In the genomic region with DNA sequence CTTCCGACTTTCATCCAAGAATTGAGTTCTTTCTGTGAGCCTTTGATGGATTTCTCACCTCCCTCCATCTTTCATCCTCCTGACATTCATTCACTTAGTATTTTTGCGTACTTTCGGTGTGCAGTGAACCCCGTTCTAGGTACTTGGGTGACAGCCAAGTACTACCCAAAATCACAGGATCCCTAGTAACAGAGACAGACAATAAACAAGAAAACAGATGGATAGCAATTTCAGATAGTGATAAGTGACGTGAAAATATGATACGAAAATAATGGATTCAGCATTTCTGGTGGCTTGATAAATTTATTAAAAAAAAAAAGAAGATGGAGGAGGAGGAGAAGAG, we compare ENCODE assay signal across 8 cellular contexts. TPM values are rescaled to one million over a fixed set of nuclear protein-coding genes. Genes with fewer than 3 reads are reported as not detected.
A peak's percentile ranks its signal among the peaks of the same experiment; 100 is the strongest.
DNase-seq lines count a peak whose midpoint lies in the region; ATAC-seq, FAIRE-seq and TF ChIP-seq lines count a peak whose summit lies in the region.

No MANE protein-coding gene starts in this region.

- WGBS in heart left ventricle, 4 donors, result 0 to 2% (median 1%) methylated on average over 6 of the region's 6 CpGs
- WGBS in tibial nerve, 2 donors, result 1 to 2% methylated on average over 6 of the region's 6 CpGs

- H3K27ac ChIP-seq in heart left ventricle (peak overlapping the region; percentile 87 to 99 (median 98)), kidney (ENCODE audit: low read depth in 2 of 2, low read length in 2 of 2) (peak overlapping the region; percentile 68 to 90), tibial nerve (peak overlapping the region; percentile 32 to 98 (median 94))

- POLR2A ChIA-PET in activated CD4-positive, alpha-beta memory T cell treated with anti-CD3 and anti-CD28 coated beads for 36 hours (lab: Charles Lee), result interaction anchor here (0.6 to 2.1 kb wide), 4 partner anchors 65 to 112 kb away, joined by 3 to 6 read pairs (median 4); partner anchors contain the start of genes CMTM7 and DYNC1LI1

- no peak for DNase-seq in heart left ventricle
- DNase-seq in Right ventricle myocardium superior, result no peak
- no peak for DNase-seq in activated CD4-positive, alpha-beta memory T cell treated with anti-CD3 and anti-CD28 coated beads for 36 hours
- DNase-seq in kidney, result no peak
- DNase-seq in tibial nerve (ENCODE audit: low spot score in 2 of 2), result no peak
- no peak for DNase-seq in activated gamma-delta T cell treated with Interleukin-2 at 50 U/mL for 16 hours
- DNase-seq in NCI-H82 (lab: John Stamatoyannopoulos, UW), result no peak

- peaks cover 0 to 47% (median 14%) of the 10 kb centered on the region in 12 donors for H3K4me1 ChIP-seq in heart left ventricle
- H3K4me1 ChIP-seq in kidney (ENCODE audit: control insufficient read depth in 1 of 2, insufficient read depth in 1 of 2, low read depth in 1 of 2, low read length in 2 of 2), result peaks cover 0 to 3% of the 10 kb centered on the region in 2 donors
- H3K4me1 ChIP-seq in tibial nerve, result peaks cover 0 to 51% (median 18%) of the 10 kb centered on the region in 4 donors

- peaks cover 6% of the 10 kb centered on the region for H3K36me3 Mint-ChIP-seq in activated CD4-positive, alpha-beta memory T cell treated with anti-CD3 and anti-CD28 coated beads for 36 hours

- peaks cover 0 to 9% (median 0%) of the 10 kb centered on the region in 9 donors for H3K36me3 ChIP-seq in heart left ventricle
- H3K36me3 ChIP-seq in kidney (ENCODE audit: control insufficient read depth in 1 of 2, insufficient read depth in 2 of 2, low read length in 2 of 2), result no peaks in the 10 kb centered on the region
- no peaks in the 10 kb centered on the region for H3K36me3 ChIP-seq in tibial nerve

- no peaks in the 10 kb centered on the region for H3K9me3 ChIP-seq in heart left ventricle
- H3K9me3 ChIP-seq in kidney (ENCODE audit: control insufficient read depth in 1 of 2, low read length in 2 of 2), result no peaks in the 10 kb centered on the region
- H3K9me3 ChIP-seq in tibial nerve, result no peaks in the 10 kb centered on the region

- FAIRE-seq in kidney (lab: Jason Lieb, UNC), result no peak

- H3K9ac ChIP-seq in kidney (ENCODE audit: low read length in 2 of 2), result peak overlapping the region in 1 of 2 donors; percentile 68

- intact Hi-C loops in heart left ventricle (cut with DNase I) (loop anchor here in 4 of 10 donors (10.0 kb wide), 2 partner anchors 72 to 432 kb away; partner anchors contain the start of gene DYNC1LI1 (in 3 of the 4)), Right ventricle myocardium superior (cut with DNase I) (no loop called here), kidney (cut with DNase I) (no loop called here)
- intact Hi-C loops in activated CD4-positive, alpha-beta memory T cell treated with anti-CD3 and anti-CD28 coated beads for 36 hours (cut with micrococcal nuclease), result loop anchor here (1.0 to 5.0 kb wide), 4 partner anchors 36 to 326 kb away; partner anchors contain the start of genes CNOT10 and DYNC1LI1

- TF ChIP-seq POLR2A in heart left ventricle (IDR thresholded peaks at IDR 0.05) (no peak), tibial nerve (IDR thresholded peaks at IDR 0.05) (no peak)

- peak overlapping the region; percentile 43 to 99 (median 91) for H3K4me3 ChIP-seq in heart left ventricle
- H3K4me3 ChIP-seq in kidney (ENCODE audit: low read length in 2 of 2), result peak overlapping the region; percentile 82 to 90
- H3K4me3 ChIP-seq in tibial nerve, result peak overlapping the region; percentile 46 to 96 (median 80)

- no peak for TF ChIP-seq EP300 in tibial nerve (IDR thresholded peaks at IDR 0.05)

- H3K27ac Mint-ChIP-seq in activated CD4-positive, alpha-beta memory T cell treated with anti-CD3 and anti-CD28 coated beads for 36 hours, result peak overlapping the region; percentile 97

- peaks cover 32% of the 10 kb centered on the region for H3K4me1 Mint-ChIP-seq in activated CD4-positive, alpha-beta memory T cell treated with anti-CD3 and anti-CD28 coated beads for 36 hours (ENCODE audit: low read depth)

- H3K27me3 ChIP-seq in heart left ventricle (no peaks in the 10 kb centered on the region), tibial nerve (no peaks in the 10 kb centered on the region)

- no peaks in the 10 kb centered on the region for H3K9me3 Mint-ChIP-seq in activated CD4-positive, alpha-beta memory T cell treated with anti-CD3 and anti-CD28 coated beads for 36 hours

- no peak for ATAC-seq in heart left ventricle
- no peak for ATAC-seq in Right ventricle myocardium superior (ENCODE audit: poor library complexity)
- ATAC-seq in GM21737 (IDR thresholded peaks at IDR 0.05; ENCODE audit: unreplicated experiment), result no peak

- no peak for TF ChIP-seq CTCF in heart left ventricle (IDR thresholded peaks at IDR 0.05)
- no peak for TF ChIP-seq CTCF in kidney (IDR thresholded peaks at IDR 0.05; ENCODE audit: borderline replicate concordance, extremely low read depth, insufficient read depth)
- TF ChIP-seq CTCF in tibial nerve (IDR thresholded peaks at IDR 0.05), result no peak

- CTCF ChIA-PET in activated CD4-positive, alpha-beta memory T cell treated with anti-CD3 and anti-CD28 coated beads for 36 hours (lab: Charles Lee), result interaction anchor here (0.7 to 1.3 kb wide), 2 partner anchors 58 to 67 kb away, joined by 3 to 4 read pairs; no protein-coding TSS in a partner anchor

- no peaks in the 10 kb centered on the region for H3K27me3 Mint-ChIP-seq in activated CD4-positive, alpha-beta memory T cell treated with anti-CD3 and anti-CD28 coated beads for 36 hours

- H3K4me3 Mint-ChIP-seq in activated CD4-positive, alpha-beta memory T cell treated with anti-CD3 and anti-CD28 coated beads for 36 hours, result peak overlapping the region; percentile 100

RNA-seq across cellular contexts. Expression of gene CMTM6, which starts 0.3 kb away (rescaled TPM):
- total RNA-seq in heart left ventricle, result 10 to 100 TPM in 7 of 9 donors, 1 to 10 TPM in 2; 8.9 to 34.8 (median 12.5) TPM
- 10 to 100 TPM in 1 of 2 donors, 1 to 10 TPM in 1; 5.2 to 11.6 TPM for polyA plus RNA-seq in heart left ventricle
- total RNA-seq in Right ventricle myocardium superior, result 8.9 TPM
- total RNA-seq in activated CD4-positive, alpha-beta memory T cell treated with anti-CD3 and anti-CD28 coated beads for 36 hours, result 10 to 100 TPM; 87.7 to 89.1 TPM
- total RNA-seq in kidney, result 63.3 TPM
- polyA plus RNA-seq in kidney (ENCODE audit: insufficient read depth, low read depth, low replicate concordance), result 22.2 TPM
- 10 to 100 TPM; 67.8 to 73.3 (median 70.6) TPM for total RNA-seq in tibial nerve
